In genomic region chr14:103530390-103530789, GRCh38 we compare ENCODE assay signal across 9 cellular contexts. TPM values are rescaled to one million over a fixed set of nuclear protein-coding genes. Genes with fewer than 3 reads are reported as not detected.
DNase-seq lines count a peak whose midpoint lies in the region; ATAC-seq, FAIRE-seq and TF ChIP-seq lines count a peak whose summit lies in the region.
"Had no signal": no experiment of that assay in that cellular context is flagged by ENCODE, and none has a peak within 500 bp of the region (broad histone marks: within the 10 kb centered on the region; RNA-seq: fewer than 3 reads in every experiment).

No MANE protein-coding gene starts in this region.

- H3K27me3 ChIP-seq in CD8-positive, alpha-beta memory T cell (ENCODE audit: insufficient read depth, low read length, poor library complexity, severe bottlenecking), result no peaks in the 10 kb centered on the region
- H3K27me3 ChIP-seq in K562 (ENCODE audit: control insufficient read depth in 2 of 2, insufficient read depth in 2 of 2, low read length in 2 of 2) (no peaks in the 10 kb centered on the region), neuronal stem cell (ENCODE audit: control insufficient read depth in 3 of 3, insufficient read depth in 3 of 3, low read depth in 1 of 3, low read length in 3 of 3) (no peaks in the 10 kb centered on the region)

- BruUV-seq in K562 (replicated peaks; lab: Mats Ljungman, UMichigan), result no TSS peak

- intact Hi-C loops in K562 (cut with micrococcal nuclease) (no loop called here), natural killer cell (cut with micrococcal nuclease) (no loop called here)

- no peak for ATAC-seq in K562
- ATAC-seq in natural killer cell, result no peak
- ATAC-seq in GM18505 (IDR thresholded peaks at IDR 0.05; ENCODE audit: unreplicated experiment), result no peak
- ATAC-seq: mucosa of descending colon had no signal

- peaks cover 0 to 2% of the 10 kb centered on the region in 2 donors for H3K27me3 Mint-ChIP-seq in CD8-positive, alpha-beta memory T cell
- no peaks in the 10 kb centered on the region for H3K27me3 Mint-ChIP-seq in natural killer cell (ENCODE audit: low read depth in 2 of 2)

- H3K23ac ChIP-seq in neuronal stem cell (ENCODE audit: low read depth, low read length, poor library complexity), result no peak overlapping the region

- H3K36me3 ChIP-seq in CD8-positive, alpha-beta memory T cell (ENCODE audit: insufficient read depth, low read length), result no peaks in the 10 kb centered on the region
- H3K36me3 ChIP-seq in K562 (ENCODE audit: control insufficient read depth, insufficient read depth, low read length) (peaks cover 43% of the 10 kb centered on the region; the same call in 2 of the 3 replicates), neuronal stem cell (replicated peaks in 1 of 2; ENCODE audit: control insufficient read depth in 2 of 2, insufficient read depth in 2 of 2, low read length in 2 of 2) (peaks cover 0 to 21% of the 10 kb centered on the region in 2 donors)

- H4K20me1 ChIP-seq in K562 (replicated peaks; ENCODE audit: control insufficient read depth, insufficient read depth, low read length), result no peaks in the 10 kb centered on the region; the same call in 1 of the 2 replicates

- no peak overlapping the region for H2BK5ac ChIP-seq in neuronal stem cell (ENCODE audit: low read length)

- FAIRE-seq in K562 (lab: Jason Lieb, UNC), result no peak

- H3K4me1 Mint-ChIP-seq in CD8-positive, alpha-beta memory T cell, result peaks cover 13 to 45% (median 31%) of the 10 kb centered on the region in 3 donors
- H3K4me1 Mint-ChIP-seq in natural killer cell, result peaks cover 21 to 47% of the 10 kb centered on the region in 2 donors

- no peak overlapping the region for H2BK12ac ChIP-seq in neuronal stem cell (ENCODE audit: low read length)

- no peaks in the 10 kb centered on the region for H3K9me3 ChIP-seq in CD8-positive, alpha-beta memory T cell (ENCODE audit: low read length)
- H3K9me3 ChIP-seq in K562 (replicated peaks; ENCODE audit: control insufficient read depth, insufficient read depth, low read depth, low read length), result no peaks in the 10 kb centered on the region
- H3K9me3 ChIP-seq in neuronal stem cell (replicated peaks in 1 of 2; ENCODE audit: control insufficient read depth in 2 of 2, insufficient read depth in 1 of 2, low read depth in 1 of 2, low read length in 2 of 2), result peaks cover 0 to under 1% of the 10 kb centered on the region in 2 donors
- H3K9me3 ChIP-seq: mucosa of descending colon had no signal

- H3K4ac ChIP-seq in neuronal stem cell (ENCODE audit: low read length), result no peak overlapping the region

- POLR2A ChIA-PET in CD8-positive, alpha-beta memory T cell (lab: Charles Lee), result interaction anchor here (0.6 to 1.5 kb wide), 3 partner anchors 30 to 337 kb away, joined by 3 to 8 read pairs (median 3); partner anchors contain the start of genes BAG5 and COA8
- POLR2A ChIA-PET in K562 (lab: Yijun Ruan, JAX), result interaction anchor here (0.6 to 1.8 kb wide), 3 partner anchors 11 to 1222 kb away, joined by 3 to 9 read pairs (median 3); no protein-coding TSS in a partner anchor

- peaks cover 34% of the 10 kb centered on the region for H3K4me1 ChIP-seq in CD8-positive, alpha-beta memory T cell (ENCODE audit: insufficient read depth, low read length)
- H3K4me1 ChIP-seq in K562 (replicated peaks in 1 of 2; ENCODE audit: control insufficient read depth in 2 of 2, insufficient read depth in 2 of 2, low read length in 2 of 2), result peaks cover 14 to 78% of the 10 kb centered on the region in 2 experiments; a peak in 4 of 5 replicates
- H3K4me1 ChIP-seq in neuronal stem cell (ENCODE audit: control insufficient read depth in 2 of 2, insufficient read depth in 1 of 2, low read depth in 1 of 2, low read length in 2 of 2), result peaks cover 13 to 29% of the 10 kb centered on the region in 2 donors

- H3K14ac ChIP-seq in neuronal stem cell (ENCODE audit: low read length), result no peak overlapping the region

- peak overlapping the region; percentile 98 for H3K4me3 ChIP-seq in CD8-positive, alpha-beta memory T cell (ENCODE audit: low read length)
- H3K4me3 ChIP-seq in K562, result peak overlapping the region; percentile 92
- peak overlapping the region in 1 of 2 donors; percentile 98 for H3K4me3 ChIP-seq in neuronal stem cell (ENCODE audit: low read length in 2 of 2)
- H3K4me3 ChIP-seq: mucosa of descending colon had no signal

- TF ChIP-seq EP300 in K562 (IDR thresholded peaks at IDR 0.05; ENCODE audit: low read length), result no peak

- peaks cover 14% of the 10 kb centered on the region for H3K79me1 ChIP-seq in neuronal stem cell (ENCODE audit: low read depth, low read length)

- H4K8ac ChIP-seq in neuronal stem cell (ENCODE audit: low read depth, low read length), result no peak overlapping the region

- H2AFZ ChIP-seq in K562 (ENCODE audit: low read depth, low read length) (no peak overlapping the region), neuronal stem cell (ENCODE audit: low read length) (no peak overlapping the region)

- no peak overlapping the region for H4K91ac ChIP-seq in neuronal stem cell (ENCODE audit: low read depth, low read length, poor library complexity)

- peak overlapping the region in 6 of 8 donors; percentile 29 to 95 (median 87) for H3K27ac Mint-ChIP-seq in CD8-positive, alpha-beta memory T cell
- H3K27ac Mint-ChIP-seq in natural killer cell, result peak overlapping the region; percentile 67 to 86

- peaks cover 32% of the 10 kb centered on the region for H3K79me2 ChIP-seq in K562 (ENCODE audit: control insufficient read depth, insufficient read depth, low read length)

- H2BK120ac ChIP-seq in neuronal stem cell (ENCODE audit: low read depth, low read length), result no peak overlapping the region

- TF ChIP-seq CTCF in K562 (IDR thresholded peaks at IDR 0.05 in 2 of 3, conservative IDR thresholded peaks at IDR 0.05 in 1 of 3; ENCODE audit: insufficient read depth in 2 of 3, low read depth in 1 of 3, low read length in 3 of 3), result no peak
- TF ChIP-seq CTCF in natural killer cell (IDR thresholded peaks at IDR 0.05), result no peak

- CTCF ChIA-PET in CD8-positive, alpha-beta memory T cell (lab: Charles Lee), result interaction anchor here (1.1 to 1.5 kb wide), 3 partner anchors 12 to 33 kb away, joined by 3 to 7 read pairs (median 4); no protein-coding TSS in a partner anchor
- CTCF ChIA-PET in K562 (lab: Yijun Ruan, JAX; ENCODE audit: low intra/inter-chr PET ratio), result no interaction called here

- in situ Hi-C loops in K562 (cut with MboI), result loop anchor here (10.0 kb wide), 1 partner anchor 446 kb away; the partner anchor contains the start of gene LBHD2
- in situ Hi-C loops in G401 (cut with HindIII; ENCODE audit: low sequenced_read_pairs), result no loop called here

- 53% methylated on average over 4 of the region's 7 CpGs for WGBS in K562 (ENCODE audit: insufficient coverage, low coverage, missing lambda C conversion rate)
- no CpG with 5 or more reads among the region's 7 CpGs for WGBS in neuronal stem cell (ENCODE audit: extremely low coverage in 2 of 2, insufficient read length in 2 of 2, insufficient replicate concordance in 1 of 2), 2 donors

- H3K36me3 Mint-ChIP-seq in CD8-positive, alpha-beta memory T cell, result peaks cover 0 to 19% (median 0%) of the 10 kb centered on the region in 3 donors
- no peaks in the 10 kb centered on the region for H3K36me3 Mint-ChIP-seq in natural killer cell

- peaks cover 6% of the 10 kb centered on the region for H3K9me1 ChIP-seq in K562 (ENCODE audit: control insufficient read depth, insufficient read depth, low read length)

- no peak overlapping the region for H3K27ac ChIP-seq in CD8-positive, alpha-beta memory T cell (ENCODE audit: low read depth, low read length)
- H3K27ac ChIP-seq in K562 (ENCODE audit: extremely low read depth, low read depth, low read length), result no peak overlapping the region
- no peak overlapping the region for H3K27ac ChIP-seq in neuronal stem cell (replicated peaks; ENCODE audit: low read length)

- no peaks in the 10 kb centered on the region for H3K9me3 Mint-ChIP-seq in CD8-positive, alpha-beta memory T cell
- no peaks in the 10 kb centered on the region for H3K9me3 Mint-ChIP-seq in natural killer cell

- TF ChIP-seq POLR2A in K562 (conservative IDR thresholded peaks at IDR 0.05), result no peak
- no peak for TF ChIP-seq POLR2A in GM18505 (IDR thresholded peaks at IDR 0.05; ENCODE audit: borderline replicate concordance, extremely low read depth, insufficient read depth, insufficient read length)

- no peak overlapping the region for H2BK15ac ChIP-seq in neuronal stem cell (ENCODE audit: low read length)

- no peak for TF ChIP-seq RAD21 in K562 (CRISPR knock-in tag; conservative IDR thresholded peaks at IDR 0.05 in 1 of 2, IDR thresholded peaks at IDR 0.05 in 1 of 2)

- H3K18ac ChIP-seq in neuronal stem cell (ENCODE audit: low read length), result no peak overlapping the region

- H3K4me2 ChIP-seq in K562 (ENCODE audit: insufficient read depth, low read length) (peak overlapping the region; percentile 89), neuronal stem cell (ENCODE audit: insufficient read depth, low read length, poor library complexity, severe bottlenecking) (no peak overlapping the region)

- DNase-seq in CD8-positive, alpha-beta memory T cell, result no peak
- peak; percentile 17 to 33 for DNase-seq in Kasumi-1 (lab: John Stamatoyannopoulos, UW)
- peak; percentile 48 to 58 (median 54) for DNase-seq in K562 (ENCODE audit: extremely low read depth in 1 of 4, low spot score in 3 of 4)
- no peak for DNase-seq in natural killer cell
- no peak for DNase-seq in neuronal stem cell (ENCODE audit: low spot score)
- DNase-seq in SKM-1 (lab: John Stamatoyannopoulos, UW; ENCODE audit: unreplicated experiment), result no peak
- DNase-seq in G401 (ENCODE audit: low spot score), result no peak

- peak overlapping the region; percentile 76 to 95; a peak in 3 of 4 replicates for H3K9ac ChIP-seq in K562 (ENCODE audit: insufficient read depth in 1 of 2, low read depth in 2 of 2, low read length in 2 of 2)
- H3K9ac ChIP-seq in neuronal stem cell (ENCODE audit: low read depth, low read length, poor library complexity), result no peak overlapping the region

- H3K4me3 Mint-ChIP-seq in CD8-positive, alpha-beta memory T cell, result peak overlapping the region; percentile 76 to 97 (median 91)
- H3K4me3 Mint-ChIP-seq in natural killer cell, result peak overlapping the region; percentile 60

- H2AK5ac ChIP-seq in neuronal stem cell (ENCODE audit: low read depth, low read length), result no peak overlapping the region

RNA-seq across cellular contexts. Expression of gene TRMT61A, which starts 1.4 kb away (rescaled TPM):
- total RNA-seq in CD8-positive, alpha-beta memory T cell, result 10 to 100 TPM; 28.4 to 29.5 TPM
- polyA plus RNA-seq in CD8-positive, alpha-beta memory T cell, result 8.2 TPM
- total RNA-seq in K562 (2011; cell fraction: chromatin; rRNA removed; ENCODE audit: low replicate concordance), result 5.1 and 21.8 TPM in 2 replicates
- total RNA-seq in K562 (2011; cell fraction: nucleolus; rRNA removed), result 24.5 and 24.8 TPM in 2 replicates
- 9.7 and 11.4 TPM in 2 replicates for total RNA-seq in K562 (2011; cell fraction: nucleoplasm; rRNA removed)
- total RNA-seq in K562 (2014; rRNA removed) (24.8 and 29.5 TPM in 2 replicates), K562 (2014; rRNA removed; fragmentation: Illumina TruSeq; extraction: Trizol) (1.5 and 2.9 TPM in 2 replicates), K562 (2015; rRNA removed; fragmentation: Illumina TruSeq; extraction: Trizol) (12.3 and 12.4 TPM in 2 replicates), K562 (2021) (20.4 and 21.0 TPM in 2 replicates), natural killer cell (1 to 10 TPM; 8.1 to 9.4 (median 9.1) TPM)
- polyA plus RNA-seq in K562 (2011; rRNA removed) (5.1 and 6.6 TPM in 2 replicates), K562 (2014; fragmentation: Illumina TruSeq; extraction: Trizol) (3.2 and 10.1 TPM in 2 replicates), K562 (2014; fragmentation: Nextera tagmentation; extraction: Ambion mirVana) (under 1 TPM; 0.10 to 0.50 TPM), K562 (2014; rRNA removed) (18.1 and 22.4 TPM in 2 replicates)
- 7.6 and 28.9 TPM in 2 replicates for polyA plus RNA-seq in K562 (2011; cell fraction: cytosol; rRNA removed)
- polyA plus RNA-seq in K562 (2011; cell fraction: nucleus; rRNA removed), result 15.5 and 27.8 TPM in 2 replicates
- polyA plus RNA-seq in K562 (2012), result 7.5 and 13.1 TPM in 2 replicates
- polyA minus RNA-seq in K562 (2011; rRNA and poly(A)+ RNA removed), result 1.4 and 2.6 TPM in 2 replicates
- 5.0 and 6.5 TPM in 2 replicates for polyA minus RNA-seq in K562 (2011; cell fraction: cytosol; rRNA and poly(A)+ RNA removed)
- 13.2 and 14.3 TPM in 2 replicates for polyA minus RNA-seq in K562 (2011; cell fraction: nucleus; rRNA and poly(A)+ RNA removed)
- polyA plus RNA-seq in neuronal stem cell (2013, experiment 1 of 2), result 2.1 TPM
- 2.2 TPM for polyA plus RNA-seq in neuronal stem cell (2013, experiment 2 of 2)
- 17.6 and 29.3 TPM in 2 replicates for total RNA-seq in G401 (2014; rRNA removed; shearing (Covaris generic))

RNA-seq across cellular contexts. Expression of gene CKB, which starts 7.8 kb away (rescaled TPM):
- total RNA-seq in CD8-positive, alpha-beta memory T cell, result 1 to 10 TPM; 1.5 to 2.7 TPM
- polyA plus RNA-seq in CD8-positive, alpha-beta memory T cell, result 1.1 TPM
- 63.0 and 253 TPM in 2 replicates for total RNA-seq in K562 (2011; cell fraction: chromatin; rRNA removed; ENCODE audit: low replicate concordance)
- total RNA-seq in K562 (2011; cell fraction: nucleolus; rRNA removed), result 300 and 318 TPM in 2 replicates
- 108 and 141 TPM in 2 replicates for total RNA-seq in K562 (2011; cell fraction: nucleoplasm; rRNA removed)
- total RNA-seq in K562 (2014; rRNA removed) (692 and 778 TPM in 2 replicates), K562 (2014; rRNA removed; fragmentation: Illumina TruSeq; extraction: Trizol) (90.5 and 91.6 TPM in 2 replicates), K562 (2015; rRNA removed; fragmentation: Illumina TruSeq; extraction: Trizol) (177 and 191 TPM in 2 replicates), K562 (2021) (558 and 570 TPM in 2 replicates), natural killer cell (10 to 100 TPM in 1 of 3 donors, 1 to 10 TPM in 2; 4.0 to 37.4 (median 9.0) TPM)
- polyA plus RNA-seq in K562 (2011; rRNA removed) (132 and 348 TPM in 2 replicates), K562 (2014; fragmentation: Illumina TruSeq; extraction: Trizol) (115 and 390 TPM in 2 replicates), K562 (2014; fragmentation: Nextera tagmentation; extraction: Ambion mirVana) (10 to 100 TPM; 23.9 to 44.5 TPM), K562 (2014; rRNA removed) (564 and 637 TPM in 2 replicates)
- polyA plus RNA-seq in K562 (2011; cell fraction: cytosol; rRNA removed), result 261 and 599 TPM in 2 replicates
- 742 and 1,022 TPM in 2 replicates for polyA plus RNA-seq in K562 (2011; cell fraction: nucleus; rRNA removed)
- polyA plus RNA-seq in K562 (2012), result 375 and 553 TPM in 2 replicates
- polyA minus RNA-seq in K562 (2011; rRNA and poly(A)+ RNA removed), result 34.8 and 43.6 TPM in 2 replicates
- 164 and 287 TPM in 2 replicates for polyA minus RNA-seq in K562 (2011; cell fraction: cytosol; rRNA and poly(A)+ RNA removed)
- 93.2 and 131 TPM in 2 replicates for polyA minus RNA-seq in K562 (2011; cell fraction: nucleus; rRNA and poly(A)+ RNA removed)
- 418 TPM for polyA plus RNA-seq in neuronal stem cell (2013, experiment 1 of 2)
- polyA plus RNA-seq in neuronal stem cell (2013, experiment 2 of 2), result 412 TPM
- 672 and 986 TPM in 2 replicates for total RNA-seq in G401 (2014; rRNA removed; shearing (Covaris generic))

RNA-seq across cellular contexts. Expression of gene BAG5, which starts 32.1 kb away (rescaled TPM):
- 10 to 100 TPM; 35.9 to 38.1 TPM for total RNA-seq in CD8-positive, alpha-beta memory T cell
- polyA plus RNA-seq in CD8-positive, alpha-beta memory T cell, result 40.7 TPM
- 7.5 and 18.1 TPM in 2 replicates for total RNA-seq in K562 (2011; cell fraction: chromatin; rRNA removed; ENCODE audit: low replicate concordance)
- total RNA-seq in K562 (2011; cell fraction: nucleolus; rRNA removed), result 5.4 and 6.3 TPM in 2 replicates
- total RNA-seq in K562 (2011; cell fraction: nucleoplasm; rRNA removed), result 9.8 and 13.9 TPM in 2 replicates
- total RNA-seq in K562 (2014; rRNA removed), result 11.1 and 15.1 TPM in 2 replicates
- 21.4 and 22.6 TPM in 2 replicates for total RNA-seq in K562 (2014; rRNA removed; fragmentation: Illumina TruSeq; extraction: Trizol)
- 18.0 and 19.5 TPM in 2 replicates for total RNA-seq in K562 (2015; rRNA removed; fragmentation: Illumina TruSeq; extraction: Trizol)
- total RNA-seq in K562 (2021), result 16.9 and 17.5 TPM in 2 replicates
- polyA plus RNA-seq in K562 (2011; rRNA removed), result 7.6 and 7.9 TPM in 2 replicates
- 3.5 and 6.5 TPM in 2 replicates for polyA plus RNA-seq in K562 (2011; cell fraction: cytosol; rRNA removed)
- polyA plus RNA-seq in K562 (2011; cell fraction: nucleus; rRNA removed), result 5.0 and 5.8 TPM in 2 replicates
- polyA plus RNA-seq in K562 (2012), result 8.6 and 12.2 TPM in 2 replicates
- polyA plus RNA-seq in K562 (2014; fragmentation: Illumina TruSeq; extraction: Trizol), result 17.2 and 20.6 TPM in 2 replicates
- polyA plus RNA-seq in K562 (2014; fragmentation: Nextera tagmentation; extraction: Ambion mirVana), result 10 to 100 TPM in 1 of 2 experiments, 1 to 10 TPM in 1; 9.1 to 13.2 TPM
- polyA plus RNA-seq in K562 (2014; rRNA removed), result 9.9 and 11.2 TPM in 2 replicates
- 12.3 and 14.5 TPM in 2 replicates for polyA minus RNA-seq in K562 (2011; rRNA and poly(A)+ RNA removed)
- polyA minus RNA-seq in K562 (2011; cell fraction: cytosol; rRNA and poly(A)+ RNA removed), result 10.3 and 10.5 TPM in 2 replicates
- 4.0 and 7.8 TPM in 2 replicates for polyA minus RNA-seq in K562 (2011; cell fraction: nucleus; rRNA and poly(A)+ RNA removed)
- total RNA-seq in natural killer cell, result 10 to 100 TPM; 36.1 to 48.0 (median 47.0) TPM
- polyA plus RNA-seq in neuronal stem cell (2013, experiment 1 of 2), result 11.7 TPM
- polyA plus RNA-seq in neuronal stem cell (2013, experiment 2 of 2), result 11.8 TPM
- 4.0 and 12.2 TPM in 2 replicates for total RNA-seq in G401 (2014; rRNA removed; shearing (Covaris generic))

RNA-seq across cellular contexts. Expression of gene COA8, which starts 32.4 kb away (rescaled TPM):
- 10 to 100 TPM; 42.9 to 43.5 TPM for total RNA-seq in CD8-positive, alpha-beta memory T cell
- polyA plus RNA-seq in CD8-positive, alpha-beta memory T cell, result 64.4 TPM
- total RNA-seq in K562 (2011; cell fraction: chromatin; rRNA removed; ENCODE audit: low replicate concordance), result 34.1 and 36.6 TPM in 2 replicates
- total RNA-seq in K562 (2011; cell fraction: nucleolus; rRNA removed), result 16.8 and 18.7 TPM in 2 replicates
- total RNA-seq in K562 (2011; cell fraction: nucleoplasm; rRNA removed), result 27.0 and 28.2 TPM in 2 replicates
- 25.2 and 25.6 TPM in 2 replicates for total RNA-seq in K562 (2014; rRNA removed)
- 25.7 and 27.3 TPM in 2 replicates for total RNA-seq in K562 (2014; rRNA removed; fragmentation: Illumina TruSeq; extraction: Trizol)
- 27.0 and 28.5 TPM in 2 replicates for total RNA-seq in K562 (2015; rRNA removed; fragmentation: Illumina TruSeq; extraction: Trizol)
- total RNA-seq in K562 (2021), result 34.6 and 35.5 TPM in 2 replicates
- polyA plus RNA-seq in K562 (2011; rRNA removed), result 13.0 and 19.1 TPM in 2 replicates
- 5.5 and 7.4 TPM in 2 replicates for polyA plus RNA-seq in K562 (2011; cell fraction: cytosol; rRNA removed)
- 6.3 and 6.5 TPM in 2 replicates for polyA plus RNA-seq in K562 (2011; cell fraction: nucleus; rRNA removed)
- 35.5 TPM in 2 replicates for polyA plus RNA-seq in K562 (2012)
- polyA plus RNA-seq in K562 (2014; fragmentation: Illumina TruSeq; extraction: Trizol), result 24.8 and 27.3 TPM in 2 replicates
- 10 to 100 TPM in 1 of 2 experiments, 1 to 10 TPM in 1; 5.0 to 11.8 TPM for polyA plus RNA-seq in K562 (2014; fragmentation: Nextera tagmentation; extraction: Ambion mirVana)
- 33.5 and 35.3 TPM in 2 replicates for polyA plus RNA-seq in K562 (2014; rRNA removed)
- 4.3 and 7.4 TPM in 2 replicates for polyA minus RNA-seq in K562 (2011; rRNA and poly(A)+ RNA removed)
- polyA minus RNA-seq in K562 (2011; cell fraction: cytosol; rRNA and poly(A)+ RNA removed), result 5.2 and 7.9 TPM in 2 replicates
- 5.8 and 9.2 TPM in 2 replicates for polyA minus RNA-seq in K562 (2011; cell fraction: nucleus; rRNA and poly(A)+ RNA removed)
- 10 to 100 TPM; 22.2 to 32.0 (median 24.9) TPM for total RNA-seq in natural killer cell
- 45.8 TPM for polyA plus RNA-seq in neuronal stem cell (2013, experiment 1 of 2)
- 47.5 TPM for polyA plus RNA-seq in neuronal stem cell (2013, experiment 2 of 2)
- total RNA-seq in G401 (2014; rRNA removed; shearing (Covaris generic)), result 29.7 and 34.7 TPM in 2 replicates

Comparison
In these comparisons a context has a peak if more than half of its experiments do, and no peak if none do; other contexts are left out.
1. DNase-seq: peak in Kasumi-1 (2 of 2) and K562 (4 of 4); none in CD8-positive, alpha-beta memory T cell (0 of 5), natural killer cell (single experiment), neuronal stem cell (single experiment), SKM-1 (single experiment) and G401 (single experiment).